Comparison of ENCODE assay signal across 1 cellular context in the genomic region with DNA sequence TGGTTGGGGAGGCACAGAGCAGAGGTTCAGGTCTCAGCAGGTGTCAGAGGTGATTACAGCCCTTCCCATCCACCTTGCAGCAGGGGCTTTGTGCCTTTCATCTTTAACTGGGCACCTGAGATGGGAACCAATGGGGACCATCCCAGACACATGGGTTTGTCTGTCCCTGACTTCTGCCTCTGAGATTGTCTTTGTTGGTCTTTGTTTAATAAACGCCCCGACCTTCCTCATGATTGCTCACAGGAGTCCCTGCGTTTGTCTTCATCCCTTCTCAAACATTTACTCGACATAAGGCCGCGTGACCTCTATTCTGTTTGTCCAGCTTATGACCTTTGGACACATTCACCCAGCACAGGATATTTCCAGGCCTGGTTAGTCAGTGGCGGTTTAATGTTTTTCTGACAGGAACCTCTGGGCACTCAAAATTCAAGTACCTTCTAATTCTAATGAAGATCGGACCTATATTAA.
TF ChIP-seq lines count a peak whose summit lies in the region.

No MANE protein-coding gene starts in this region.

TF ChIP-seq in HepG2, 621 proteins besides CTCF, POLR2A, EP300 and RAD21 (continued from another document and continues in another):
- TF ChIP-seq, protein P1, sequence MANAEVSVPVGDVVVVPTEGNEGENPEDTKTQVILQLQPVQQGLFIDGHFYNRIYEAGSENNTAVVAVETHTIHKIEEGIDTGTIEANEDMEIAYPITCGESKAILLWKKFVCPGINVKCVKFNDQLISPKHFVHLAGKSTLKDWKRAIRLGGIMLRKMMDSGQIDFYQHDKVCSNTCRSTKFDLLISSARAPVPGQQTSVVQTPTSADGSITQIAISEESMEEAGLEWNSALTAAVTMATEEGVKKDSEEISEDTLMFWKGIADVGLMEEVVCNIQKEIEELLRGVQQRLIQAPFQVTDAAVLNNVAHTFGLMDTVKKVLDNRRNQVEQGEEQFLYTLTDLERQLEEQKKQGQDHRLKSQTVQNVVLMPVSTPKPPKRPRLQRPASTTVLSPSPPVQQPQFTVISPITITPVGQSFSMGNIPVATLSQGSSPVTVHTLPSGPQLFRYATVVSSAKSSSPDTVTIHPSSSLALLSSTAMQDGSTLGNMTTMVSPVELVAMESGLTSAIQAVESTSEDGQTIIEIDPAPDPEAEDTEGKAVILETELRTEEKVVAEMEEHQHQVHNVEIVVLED (CRISPR knock-in tag; IDR thresholded peaks at IDR 0.05; ENCODE audit: borderline replicate concordance): no peak; the same call in 1 of the 2 replicates
- TF ChIP-seq ZNF615 (CRISPR knock-in tag; IDR thresholded peaks at IDR 0.05; ENCODE audit: borderline replicate concordance) (peak; percentile 54; the same call in 1 of the 2 replicates), MBNL3 (CRISPR knock-in tag; conservative IDR thresholded peaks at IDR 0.05) (no peak), RBFOX2 (IDR thresholded peaks at IDR 0.05; ENCODE audit: low read depth, low read length) (0 out of 2 replicates have a peak, but pooled peaks have one; percentile 39), ZNF225 (CRISPR knock-in tag; IDR thresholded peaks at IDR 0.05) (no peak), SP4 (CRISPR knock-in tag; IDR thresholded peaks at IDR 0.05) (no peak), PAX8 (CRISPR knock-in tag; IDR thresholded peaks at IDR 0.05; ENCODE audit: borderline replicate concordance) (no peak), ERF (CRISPR knock-in tag; IDR thresholded peaks at IDR 0.05) (peak; percentile 76; the same call in 1 of the 2 replicates), ZNF749 (CRISPR knock-in tag; IDR thresholded peaks at IDR 0.05; ENCODE audit: borderline replicate concordance) (peak; percentile 53; the same call in 1 of the 2 replicates), AGO1 (IDR thresholded peaks at IDR 0.05; ENCODE audit: low read depth, low read length, poor library complexity, severe bottlenecking) (no peak), RXRB (CRISPR knock-in tag; IDR thresholded peaks at IDR 0.05; ENCODE audit: borderline replicate concordance) (peak; percentile 94), GPN1 (CRISPR knock-in tag; IDR thresholded peaks at IDR 0.05; ENCODE audit: borderline replicate concordance) (no peak), DNMT3B (CRISPR knock-in tag; conservative IDR thresholded peaks at IDR 0.05) (no peak), SOX6 (IDR thresholded peaks at IDR 0.05) (no peak), SOX6 (CRISPR knock-in tag; IDR thresholded peaks at IDR 0.05) (peak; percentile 99), SETDB1 (CRISPR knock-in tag; IDR thresholded peaks at IDR 0.05; ENCODE audit: borderline replicate concordance) (no peak), ZNF335 (CRISPR knock-in tag; IDR thresholded peaks at IDR 0.05) (no peak; the same call in 1 of the 2 replicates), HNRNPL (IDR thresholded peaks at IDR 0.05; ENCODE audit: low read depth, low read length) (no peak), ZNF724P (CRISPR knock-in tag; IDR thresholded peaks at IDR 0.05; ENCODE audit: borderline replicate concordance) (no peak), NFYC (CRISPR knock-in tag; IDR thresholded peaks at IDR 0.05) (no peak), PAF1 (CRISPR knock-in tag; IDR thresholded peaks at IDR 0.05) (no peak), NFIC (IDR thresholded peaks at IDR 0.05; ENCODE audit: low read length) (peak; percentile 81; the same call in 1 of the 2 replicates), DR1 (CRISPR knock-in tag; IDR thresholded peaks at IDR 0.05) (no peak), HIVEP1 (CRISPR knock-in tag; IDR thresholded peaks at IDR 0.05) (no peak), TCF7L2 (IDR thresholded peaks at IDR 0.05; ENCODE audit: low read depth, low read length) (peak; percentile 78; the same call in 1 of the 2 replicates), ZNF883 (CRISPR knock-in tag; IDR thresholded peaks at IDR 0.05; ENCODE audit: not compliant biosample characterization) (no peak)
- TF ChIP-seq, protein P2, sequence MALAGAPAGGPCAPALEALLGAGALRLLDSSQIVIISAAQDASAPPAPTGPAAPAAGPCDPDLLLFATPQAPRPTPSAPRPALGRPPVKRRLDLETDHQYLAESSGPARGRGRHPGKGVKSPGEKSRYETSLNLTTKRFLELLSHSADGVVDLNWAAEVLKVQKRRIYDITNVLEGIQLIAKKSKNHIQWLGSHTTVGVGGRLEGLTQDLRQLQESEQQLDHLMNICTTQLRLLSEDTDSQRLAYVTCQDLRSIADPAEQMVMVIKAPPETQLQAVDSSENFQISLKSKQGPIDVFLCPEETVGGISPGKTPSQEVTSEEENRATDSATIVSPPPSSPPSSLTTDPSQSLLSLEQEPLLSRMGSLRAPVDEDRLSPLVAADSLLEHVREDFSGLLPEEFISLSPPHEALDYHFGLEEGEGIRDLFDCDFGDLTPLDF (CRISPR knock-in tag; IDR thresholded peaks at IDR 0.05): no peak
- TF ChIP-seq, protein P3, sequence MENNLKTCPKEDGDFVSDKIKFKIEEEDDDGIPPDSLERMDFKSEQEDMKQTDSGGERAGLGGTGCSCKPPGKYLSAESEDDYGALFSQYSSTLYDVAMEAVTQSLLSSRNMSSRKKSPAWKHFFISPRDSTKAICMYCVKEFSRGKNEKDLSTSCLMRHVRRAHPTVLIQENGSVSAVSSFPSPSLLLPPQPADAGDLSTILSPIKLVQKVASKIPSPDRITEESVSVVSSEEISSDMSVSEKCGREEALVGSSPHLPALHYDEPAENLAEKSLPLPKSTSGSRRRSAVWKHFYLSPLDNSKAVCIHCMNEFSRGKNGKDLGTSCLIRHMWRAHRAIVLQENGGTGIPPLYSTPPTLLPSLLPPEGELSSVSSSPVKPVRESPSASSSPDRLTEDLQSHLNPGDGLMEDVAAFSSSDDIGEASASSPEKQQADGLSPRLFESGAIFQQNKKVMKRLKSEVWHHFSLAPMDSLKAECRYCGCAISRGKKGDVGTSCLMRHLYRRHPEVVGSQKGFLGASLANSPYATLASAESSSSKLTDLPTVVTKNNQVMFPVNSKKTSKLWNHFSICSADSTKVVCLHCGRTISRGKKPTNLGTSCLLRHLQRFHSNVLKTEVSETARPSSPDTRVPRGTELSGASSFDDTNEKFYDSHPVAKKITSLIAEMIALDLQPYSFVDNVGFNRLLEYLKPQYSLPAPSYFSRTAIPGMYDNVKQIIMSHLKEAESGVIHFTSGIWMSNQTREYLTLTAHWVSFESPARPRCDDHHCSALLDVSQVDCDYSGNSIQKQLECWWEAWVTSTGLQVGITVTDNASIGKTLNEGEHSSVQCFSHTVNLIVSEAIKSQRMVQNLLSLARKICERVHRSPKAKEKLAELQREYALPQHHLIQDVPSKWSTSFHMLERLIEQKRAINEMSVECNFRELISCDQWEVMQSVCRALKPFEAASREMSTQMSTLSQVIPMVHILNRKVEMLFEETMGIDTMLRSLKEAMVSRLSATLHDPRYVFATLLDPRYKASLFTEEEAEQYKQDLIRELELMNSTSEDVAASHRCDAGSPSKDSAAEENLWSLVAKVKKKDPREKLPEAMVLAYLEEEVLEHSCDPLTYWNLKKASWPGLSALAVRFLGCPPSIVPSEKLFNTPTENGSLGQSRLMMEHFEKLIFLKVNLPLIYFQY (CRISPR knock-in tag; IDR thresholded peaks at IDR 0.05; ENCODE audit: borderline replicate concordance): no peak
- TF ChIP-seq, protein P4, sequence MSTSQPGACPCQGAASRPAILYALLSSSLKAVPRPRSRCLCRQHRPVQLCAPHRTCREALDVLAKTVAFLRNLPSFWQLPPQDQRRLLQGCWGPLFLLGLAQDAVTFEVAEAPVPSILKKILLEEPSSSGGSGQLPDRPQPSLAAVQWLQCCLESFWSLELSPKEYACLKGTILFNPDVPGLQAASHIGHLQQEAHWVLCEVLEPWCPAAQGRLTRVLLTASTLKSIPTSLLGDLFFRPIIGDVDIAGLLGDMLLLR (CRISPR knock-in tag; IDR thresholded peaks at IDR 0.05): no peak
- TF ChIP-seq, protein P5, sequence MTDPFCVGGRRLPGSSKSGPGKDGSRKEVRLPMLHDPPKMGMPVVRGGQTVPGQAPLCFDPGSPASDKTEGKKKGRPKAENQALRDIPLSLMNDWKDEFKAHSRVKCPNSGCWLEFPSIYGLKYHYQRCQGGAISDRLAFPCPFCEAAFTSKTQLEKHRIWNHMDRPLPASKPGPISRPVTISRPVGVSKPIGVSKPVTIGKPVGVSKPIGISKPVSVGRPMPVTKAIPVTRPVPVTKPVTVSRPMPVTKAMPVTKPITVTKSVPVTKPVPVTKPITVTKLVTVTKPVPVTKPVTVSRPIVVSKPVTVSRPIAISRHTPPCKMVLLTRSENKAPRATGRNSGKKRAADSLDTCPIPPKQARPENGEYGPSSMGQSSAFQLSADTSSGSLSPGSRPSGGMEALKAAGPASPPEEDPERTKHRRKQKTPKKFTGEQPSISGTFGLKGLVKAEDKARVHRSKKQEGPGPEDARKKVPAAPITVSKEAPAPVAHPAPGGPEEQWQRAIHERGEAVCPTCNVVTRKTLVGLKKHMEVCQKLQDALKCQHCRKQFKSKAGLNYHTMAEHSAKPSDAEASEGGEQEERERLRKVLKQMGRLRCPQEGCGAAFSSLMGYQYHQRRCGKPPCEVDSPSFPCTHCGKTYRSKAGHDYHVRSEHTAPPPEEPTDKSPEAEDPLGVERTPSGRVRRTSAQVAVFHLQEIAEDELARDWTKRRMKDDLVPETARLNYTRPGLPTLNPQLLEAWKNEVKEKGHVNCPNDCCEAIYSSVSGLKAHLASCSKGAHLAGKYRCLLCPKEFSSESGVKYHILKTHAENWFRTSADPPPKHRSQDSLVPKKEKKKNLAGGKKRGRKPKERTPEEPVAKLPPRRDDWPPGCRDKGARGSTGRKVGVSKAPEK (CRISPR knock-in tag; IDR thresholded peaks at IDR 0.05; ENCODE audit: borderline replicate concordance): no peak; the same call in 1 of the 2 replicates
- TF ChIP-seq, protein P6, sequence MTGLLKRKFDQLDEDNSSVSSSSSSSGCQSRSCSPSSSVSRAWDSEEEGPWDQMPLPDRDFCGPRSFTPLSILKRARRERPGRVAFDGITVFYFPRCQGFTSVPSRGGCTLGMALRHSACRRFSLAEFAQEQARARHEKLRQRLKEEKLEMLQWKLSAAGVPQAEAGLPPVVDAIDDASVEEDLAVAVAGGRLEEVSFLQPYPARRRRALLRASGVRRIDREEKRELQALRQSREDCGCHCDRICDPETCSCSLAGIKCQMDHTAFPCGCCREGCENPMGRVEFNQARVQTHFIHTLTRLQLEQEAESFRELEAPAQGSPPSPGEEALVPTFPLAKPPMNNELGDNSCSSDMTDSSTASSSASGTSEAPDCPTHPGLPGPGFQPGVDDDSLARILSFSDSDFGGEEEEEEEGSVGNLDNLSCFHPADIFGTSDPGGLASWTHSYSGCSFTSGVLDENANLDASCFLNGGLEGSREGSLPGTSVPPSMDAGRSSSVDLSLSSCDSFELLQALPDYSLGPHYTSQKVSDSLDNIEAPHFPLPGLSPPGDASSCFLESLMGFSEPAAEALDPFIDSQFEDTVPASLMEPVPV (CRISPR knock-in tag; IDR thresholded peaks at IDR 0.05): 0 out of 2 replicates have a peak, but pooled peaks have one; percentile 41
- TF ChIP-seq, protein P7, sequence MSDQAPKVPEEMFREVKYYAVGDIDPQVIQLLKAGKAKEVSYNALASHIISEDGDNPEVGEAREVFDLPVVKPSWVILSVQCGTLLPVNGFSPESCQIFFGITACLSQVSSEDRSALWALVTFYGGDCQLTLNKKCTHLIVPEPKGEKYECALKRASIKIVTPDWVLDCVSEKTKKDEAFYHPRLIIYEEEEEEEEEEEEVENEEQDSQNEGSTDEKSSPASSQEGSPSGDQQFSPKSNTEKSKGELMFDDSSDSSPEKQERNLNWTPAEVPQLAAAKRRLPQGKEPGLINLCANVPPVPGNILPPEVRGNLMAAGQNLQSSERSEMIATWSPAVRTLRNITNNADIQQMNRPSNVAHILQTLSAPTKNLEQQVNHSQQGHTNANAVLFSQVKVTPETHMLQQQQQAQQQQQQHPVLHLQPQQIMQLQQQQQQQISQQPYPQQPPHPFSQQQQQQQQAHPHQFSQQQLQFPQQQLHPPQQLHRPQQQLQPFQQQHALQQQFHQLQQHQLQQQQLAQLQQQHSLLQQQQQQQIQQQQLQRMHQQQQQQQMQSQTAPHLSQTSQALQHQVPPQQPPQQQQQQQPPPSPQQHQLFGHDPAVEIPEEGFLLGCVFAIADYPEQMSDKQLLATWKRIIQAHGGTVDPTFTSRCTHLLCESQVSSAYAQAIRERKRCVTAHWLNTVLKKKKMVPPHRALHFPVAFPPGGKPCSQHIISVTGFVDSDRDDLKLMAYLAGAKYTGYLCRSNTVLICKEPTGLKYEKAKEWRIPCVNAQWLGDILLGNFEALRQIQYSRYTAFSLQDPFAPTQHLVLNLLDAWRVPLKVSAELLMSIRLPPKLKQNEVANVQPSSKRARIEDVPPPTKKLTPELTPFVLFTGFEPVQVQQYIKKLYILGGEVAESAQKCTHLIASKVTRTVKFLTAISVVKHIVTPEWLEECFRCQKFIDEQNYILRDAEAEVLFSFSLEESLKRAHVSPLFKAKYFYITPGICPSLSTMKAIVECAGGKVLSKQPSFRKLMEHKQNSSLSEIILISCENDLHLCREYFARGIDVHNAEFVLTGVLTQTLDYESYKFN (CRISPR knock-in tag; conservative IDR thresholded peaks at IDR 0.05): peak; percentile 98
- TF ChIP-seq, protein P8, sequence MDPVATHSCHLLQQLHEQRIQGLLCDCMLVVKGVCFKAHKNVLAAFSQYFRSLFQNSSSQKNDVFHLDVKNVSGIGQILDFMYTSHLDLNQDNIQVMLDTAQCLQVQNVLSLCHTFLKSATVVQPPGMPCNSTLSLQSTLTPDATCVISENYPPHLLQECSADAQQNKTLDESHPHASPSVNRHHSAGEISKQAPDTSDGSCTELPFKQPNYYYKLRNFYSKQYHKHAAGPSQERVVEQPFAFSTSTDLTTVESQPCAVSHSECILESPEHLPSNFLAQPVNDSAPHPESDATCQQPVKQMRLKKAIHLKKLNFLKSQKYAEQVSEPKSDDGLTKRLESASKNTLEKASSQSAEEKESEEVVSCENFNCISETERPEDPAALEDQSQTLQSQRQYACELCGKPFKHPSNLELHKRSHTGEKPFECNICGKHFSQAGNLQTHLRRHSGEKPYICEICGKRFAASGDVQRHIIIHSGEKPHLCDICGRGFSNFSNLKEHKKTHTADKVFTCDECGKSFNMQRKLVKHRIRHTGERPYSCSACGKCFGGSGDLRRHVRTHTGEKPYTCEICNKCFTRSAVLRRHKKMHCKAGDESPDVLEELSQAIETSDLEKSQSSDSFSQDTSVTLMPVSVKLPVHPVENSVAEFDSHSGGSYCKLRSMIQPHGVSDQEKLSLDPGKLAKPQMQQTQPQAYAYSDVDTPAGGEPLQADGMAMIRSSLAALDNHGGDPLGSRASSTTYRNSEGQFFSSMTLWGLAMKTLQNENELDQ (CRISPR knock-in tag; IDR thresholded peaks at IDR 0.05; ENCODE audit: borderline replicate concordance): no peak
- TF ChIP-seq, protein P9, sequence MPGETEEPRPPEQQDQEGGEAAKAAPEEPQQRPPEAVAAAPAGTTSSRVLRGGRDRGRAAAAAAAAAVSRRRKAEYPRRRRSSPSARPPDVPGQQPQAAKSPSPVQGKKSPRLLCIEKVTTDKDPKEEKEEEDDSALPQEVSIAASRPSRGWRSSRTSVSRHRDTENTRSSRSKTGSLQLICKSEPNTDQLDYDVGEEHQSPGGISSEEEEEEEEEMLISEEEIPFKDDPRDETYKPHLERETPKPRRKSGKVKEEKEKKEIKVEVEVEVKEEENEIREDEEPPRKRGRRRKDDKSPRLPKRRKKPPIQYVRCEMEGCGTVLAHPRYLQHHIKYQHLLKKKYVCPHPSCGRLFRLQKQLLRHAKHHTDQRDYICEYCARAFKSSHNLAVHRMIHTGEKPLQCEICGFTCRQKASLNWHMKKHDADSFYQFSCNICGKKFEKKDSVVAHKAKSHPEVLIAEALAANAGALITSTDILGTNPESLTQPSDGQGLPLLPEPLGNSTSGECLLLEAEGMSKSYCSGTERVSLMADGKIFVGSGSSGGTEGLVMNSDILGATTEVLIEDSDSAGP (CRISPR knock-in tag; IDR thresholded peaks at IDR 0.05; ENCODE audit: borderline replicate concordance): peak; percentile 48
